1 cellular context compared by ENCODE assay signal in genomic region chr1:211885746-211886522, GRCh38.
TF ChIP-seq lines count a peak whose summit lies in the region.

No MANE protein-coding gene starts in this region.

TF ChIP-seq in HepG2, 621 proteins besides CTCF, POLR2A, EP300 and RAD21 (continued from another document and continues in another):
- TF ChIP-seq, protein P1, sequence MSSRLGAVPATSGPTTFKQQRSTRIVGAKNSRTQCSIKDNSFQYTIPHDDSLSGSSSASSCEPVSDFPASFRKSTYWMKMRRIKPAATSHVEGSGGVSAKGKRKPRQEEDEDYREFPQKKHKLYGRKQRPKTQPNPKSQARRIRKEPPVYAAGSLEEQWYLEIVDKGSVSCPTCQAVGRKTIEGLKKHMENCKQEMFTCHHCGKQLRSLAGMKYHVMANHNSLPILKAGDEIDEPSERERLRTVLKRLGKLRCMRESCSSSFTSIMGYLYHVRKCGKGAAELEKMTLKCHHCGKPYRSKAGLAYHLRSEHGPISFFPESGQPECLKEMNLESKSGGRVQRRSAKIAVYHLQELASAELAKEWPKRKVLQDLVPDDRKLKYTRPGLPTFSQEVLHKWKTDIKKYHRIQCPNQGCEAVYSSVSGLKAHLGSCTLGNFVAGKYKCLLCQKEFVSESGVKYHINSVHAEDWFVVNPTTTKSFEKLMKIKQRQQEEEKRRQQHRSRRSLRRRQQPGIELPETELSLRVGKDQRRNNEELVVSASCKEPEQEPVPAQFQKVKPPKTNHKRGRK (CRISPR knock-in tag; IDR thresholded peaks at IDR 0.05), result no peak
- TF ChIP-seq, protein P2, sequence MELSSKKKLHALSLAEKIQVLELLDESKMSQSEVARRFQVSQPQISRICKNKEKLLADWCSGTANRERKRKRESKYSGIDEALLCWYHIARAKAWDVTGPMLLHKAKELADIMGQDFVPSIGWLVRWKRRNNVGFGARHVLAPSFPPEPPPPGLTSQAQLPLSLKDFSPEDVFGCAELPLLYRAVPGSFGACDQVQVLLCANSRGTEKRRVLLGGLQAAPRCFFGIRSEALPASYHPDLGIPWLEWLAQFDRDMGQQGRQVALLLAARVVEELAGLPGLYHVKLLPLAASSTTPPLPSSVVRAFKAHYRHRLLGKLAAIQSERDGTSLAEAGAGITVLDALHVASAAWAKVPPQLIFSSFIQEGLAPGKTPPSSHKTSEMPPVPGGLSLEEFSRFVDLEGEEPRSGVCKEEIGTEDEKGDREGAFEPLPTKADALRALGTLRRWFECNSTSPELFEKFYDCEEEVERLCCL (CRISPR knock-in tag; IDR thresholded peaks at IDR 0.05; ENCODE audit: borderline replicate concordance), result no peak
- TF ChIP-seq THAP11 (CRISPR knock-in tag; IDR thresholded peaks at IDR 0.05) (0 out of 2 replicates have a peak, but pooled peaks have one; percentile 40), SUZ12 (IDR thresholded peaks at IDR 0.05; ENCODE audit: low read depth, low read length) (no peak), NFRKB (IDR thresholded peaks at IDR 0.05) (no peak), ZNF556 (CRISPR knock-in tag; IDR thresholded peaks at IDR 0.05; ENCODE audit: borderline replicate concordance) (peak; percentile 79; the same call in 1 of the 2 replicates), ZNF761 (CRISPR knock-in tag; conservative IDR thresholded peaks at IDR 0.05) (0 out of 2 replicates have a peak, but pooled peaks have one; percentile 40), ZNF18 (CRISPR knock-in tag; IDR thresholded peaks at IDR 0.05; ENCODE audit: insufficient replicate concordance) (no peak), DBP (CRISPR knock-in tag; IDR thresholded peaks at IDR 0.05; ENCODE audit: not compliant biosample characterization) (no peak), PATZ1 (CRISPR knock-in tag; IDR thresholded peaks at IDR 0.05) (peak; percentile 83), NBN (conservative IDR thresholded peaks at IDR 0.05) (no peak), ZNF883 (CRISPR knock-in tag; IDR thresholded peaks at IDR 0.05; ENCODE audit: not compliant biosample characterization) (no peak), TCF7L2 (IDR thresholded peaks at IDR 0.05; ENCODE audit: low read depth, low read length) (no peak), NPAS2 (CRISPR knock-in tag; IDR thresholded peaks at IDR 0.05; ENCODE audit: borderline replicate concordance) (no peak), NFE2L2 (IDR thresholded peaks at IDR 0.05; ENCODE audit: low read length) (no peak), IRX3 (CRISPR knock-in tag; IDR thresholded peaks at IDR 0.05; ENCODE audit: borderline replicate concordance, low read depth) (no peak), ZEB1 (IDR thresholded peaks at IDR 0.05; ENCODE audit: insufficient replicate concordance, low read depth) (no peak), ELF4 (CRISPR knock-in tag; IDR thresholded peaks at IDR 0.05; ENCODE audit: borderline replicate concordance) (no peak), ZNF605 (CRISPR knock-in tag; IDR thresholded peaks at IDR 0.05) (peak; percentile 72; the same call in 1 of the 2 replicates), ZNF3 (CRISPR knock-in tag; IDR thresholded peaks at IDR 0.05) (peak; percentile 95), UBTF (CRISPR knock-in tag; IDR thresholded peaks at IDR 0.05) (no peak), ZNF431 (CRISPR knock-in tag; IDR thresholded peaks at IDR 0.05; ENCODE audit: borderline replicate concordance, low read depth) (no peak), HOXA7 (CRISPR knock-in tag; IDR thresholded peaks at IDR 0.05) (no peak), NFIB (CRISPR knock-in tag; IDR thresholded peaks at IDR 0.05; ENCODE audit: borderline replicate concordance) (no peak), ZNF34 (CRISPR knock-in tag; IDR thresholded peaks at IDR 0.05; ENCODE audit: borderline replicate concordance) (no peak), ZNF343 (CRISPR knock-in tag; IDR thresholded peaks at IDR 0.05) (no peak), ZBTB38 (CRISPR knock-in tag; IDR thresholded peaks at IDR 0.05) (no peak), SMAD9 (CRISPR knock-in tag; IDR thresholded peaks at IDR 0.05) (no peak), MED1 (CRISPR knock-in tag; IDR thresholded peaks at IDR 0.05) (peak; percentile 81), TERF1 (CRISPR knock-in tag; IDR thresholded peaks at IDR 0.05) (no peak), ZNF414 (CRISPR knock-in tag; IDR thresholded peaks at IDR 0.05) (no peak), PPARG (CRISPR knock-in tag; conservative IDR thresholded peaks at IDR 0.05) (peak; percentile 75), ZBTB14 (CRISPR knock-in tag; IDR thresholded peaks at IDR 0.05) (no peak), HOXA5 (CRISPR knock-in tag; IDR thresholded peaks at IDR 0.05) (no peak), TP53 (CRISPR knock-in tag; conservative IDR thresholded peaks at IDR 0.05) (no peak), HMGA1 (CRISPR knock-in tag; conservative IDR thresholded peaks at IDR 0.05) (no peak), KAT2B (IDR thresholded peaks at IDR 0.05; ENCODE audit: borderline replicate concordance, low read depth, low read length) (no peak), IKZF1 (IDR thresholded peaks at IDR 0.05) (no peak), NCOA1 (CRISPR knock-in tag; IDR thresholded peaks at IDR 0.05) (no peak), ZNF788 (CRISPR knock-in tag; IDR thresholded peaks at IDR 0.05; ENCODE audit: borderline replicate concordance) (peak; percentile 61; the same call in 1 of the 2 replicates), ZNF143 (CRISPR knock-in tag; IDR thresholded peaks at IDR 0.05) (no peak), NFKB2 (CRISPR knock-in tag; IDR thresholded peaks at IDR 0.05; ENCODE audit: borderline replicate concordance) (no peak), ZKSCAN1 (IDR thresholded peaks at IDR 0.05; ENCODE audit: low read length) (no peak; the same call in 1 of the 2 replicates), SRF (IDR thresholded peaks at IDR 0.05; ENCODE audit: low read depth, low read length) (no peak), ZKSCAN8 (CRISPR knock-in tag; IDR thresholded peaks at IDR 0.05; ENCODE audit: borderline replicate concordance) (peak; percentile 44; the same call in 1 of the 2 replicates)
- TF ChIP-seq, protein P3, sequence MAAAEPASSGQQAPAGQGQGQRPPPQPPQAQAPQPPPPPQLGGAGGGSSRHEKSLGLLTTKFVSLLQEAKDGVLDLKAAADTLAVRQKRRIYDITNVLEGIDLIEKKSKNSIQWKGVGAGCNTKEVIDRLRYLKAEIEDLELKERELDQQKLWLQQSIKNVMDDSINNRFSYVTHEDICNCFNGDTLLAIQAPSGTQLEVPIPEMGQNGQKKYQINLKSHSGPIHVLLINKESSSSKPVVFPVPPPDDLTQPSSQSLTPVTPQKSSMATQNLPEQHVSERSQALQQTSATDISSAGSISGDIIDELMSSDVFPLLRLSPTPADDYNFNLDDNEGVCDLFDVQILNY (CRISPR knock-in tag; conservative IDR thresholded peaks at IDR 0.05), result no peak
- TF ChIP-seq, protein P4, sequence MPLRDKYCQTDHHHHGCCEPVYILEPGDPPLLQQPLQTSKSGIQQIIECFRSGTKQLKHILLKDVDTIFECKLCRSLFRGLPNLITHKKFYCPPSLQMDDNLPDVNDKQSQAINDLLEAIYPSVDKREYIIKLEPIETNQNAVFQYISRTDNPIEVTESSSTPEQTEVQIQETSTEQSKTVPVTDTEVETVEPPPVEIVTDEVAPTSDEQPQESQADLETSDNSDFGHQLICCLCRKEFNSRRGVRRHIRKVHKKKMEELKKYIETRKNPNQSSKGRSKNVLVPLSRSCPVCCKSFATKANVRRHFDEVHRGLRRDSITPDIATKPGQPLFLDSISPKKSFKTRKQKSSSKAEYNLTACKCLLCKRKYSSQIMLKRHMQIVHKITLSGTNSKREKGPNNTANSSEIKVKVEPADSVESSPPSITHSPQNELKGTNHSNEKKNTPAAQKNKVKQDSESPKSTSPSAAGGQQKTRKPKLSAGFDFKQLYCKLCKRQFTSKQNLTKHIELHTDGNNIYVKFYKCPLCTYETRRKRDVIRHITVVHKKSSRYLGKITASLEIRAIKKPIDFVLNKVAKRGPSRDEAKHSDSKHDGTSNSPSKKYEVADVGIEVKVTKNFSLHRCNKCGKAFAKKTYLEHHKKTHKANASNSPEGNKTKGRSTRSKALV (CRISPR knock-in tag; IDR thresholded peaks at IDR 0.05), result no peak
- TF ChIP-seq, protein P5, sequence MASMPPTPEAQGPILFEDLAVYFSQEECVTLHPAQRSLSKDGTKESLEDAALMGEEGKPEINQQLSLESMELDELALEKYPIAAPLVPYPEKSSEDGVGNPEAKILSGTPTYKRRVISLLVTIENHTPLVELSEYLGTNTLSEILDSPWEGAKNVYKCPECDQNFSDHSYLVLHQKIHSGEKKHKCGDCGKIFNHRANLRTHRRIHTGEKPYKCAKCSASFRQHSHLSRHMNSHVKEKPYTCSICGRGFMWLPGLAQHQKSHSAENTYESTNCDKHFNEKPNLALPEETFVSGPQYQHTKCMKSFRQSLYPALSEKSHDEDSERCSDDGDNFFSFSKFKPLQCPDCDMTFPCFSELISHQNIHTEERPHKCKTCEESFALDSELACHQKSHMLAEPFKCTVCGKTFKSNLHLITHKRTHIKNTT (CRISPR knock-in tag; IDR thresholded peaks at IDR 0.05), result no peak
